Comparison of ENCODE assay signal across 13 cellular contexts in genomic region chr22:32106930-32107329, GRCh38. TPM values are rescaled to one million over a fixed set of nuclear protein-coding genes. Genes with fewer than 3 reads are reported as not detected.
DNase-seq lines count a peak whose midpoint lies in the region; ATAC-seq and TF ChIP-seq lines count a peak whose summit lies in the region.
"Had no signal": no experiment of that assay in that cellular context is flagged by ENCODE, and none has a peak within 500 bp of the region (broad histone marks: within the 10 kb centered on the region; RNA-seq: fewer than 3 reads in every experiment).

No MANE protein-coding gene starts in this region.

- no peak for TF ChIP-seq POLR2A in erythroblast (IDR thresholded peaks at IDR 0.05; ENCODE audit: low read length)

- intact Hi-C loops in activated CD8-positive, alpha-beta T cell treated with anti-CD3 and anti-CD28 coated beads for 36 hours (cut with micrococcal nuclease) = loop anchor here (10.0 kb wide), 1 partner anchor 158 kb away; no protein-coding TSS in a partner anchor

- no peaks in the 10 kb centered on the region for H3K4me1 Mint-ChIP-seq in activated CD8-positive, alpha-beta T cell treated with anti-CD3 and anti-CD28 coated beads for 36 hours (ENCODE audit: low read depth)

- no peaks in the 10 kb centered on the region for H3K9me3 Mint-ChIP-seq in activated CD8-positive, alpha-beta T cell treated with anti-CD3 and anti-CD28 coated beads for 36 hours
- H3K9me3 Mint-ChIP-seq: activated T-helper 2 cell treated with anti-CD3 and anti-CD28 coated beads, Interferon-gamma antibody, Interleukin-2, Interleukin-4, amounts not matched to agents 10 μg/mL and 5 μg/mL and 100 μg/mL, durations not matched to agents 14 hours and 24 hours and 36 hours had no signal

- peaks cover 19% of the 10 kb centered on the region for H3K27me3 Mint-ChIP-seq in activated CD8-positive, alpha-beta T cell treated with anti-CD3 and anti-CD28 coated beads for 36 hours

- CTCF ChIA-PET in activated CD8-positive, alpha-beta T cell treated with anti-CD3 and anti-CD28 coated beads for 36 hours (lab: Charles Lee) = interaction anchor here (1.4 kb wide), 1 partner anchor 367 kb away, joined by 4 read pairs; no protein-coding TSS in a partner anchor

- H3K36me3 Mint-ChIP-seq in activated CD8-positive, alpha-beta T cell treated with anti-CD3 and anti-CD28 coated beads for 36 hours (ENCODE audit: low read depth) = no peaks in the 10 kb centered on the region

- H3K4me3 ChIP-seq in Jurkat, Clone E6-1 (ENCODE audit: low read length) = no peak overlapping the region
- H3K4me3 ChIP-seq: HAP-1, psoas muscle had no signal

- H3K4me3 Mint-ChIP-seq in activated CD8-positive, alpha-beta T cell treated with anti-CD3 and anti-CD28 coated beads for 36 hours = no peak overlapping the region

- TF ChIP-seq CTCF in activated CD8-positive, alpha-beta T cell treated with anti-CD3 and anti-CD28 coated beads for 36 hours (IDR thresholded peaks at IDR 0.05) = no peak

- ATAC-seq in activated CD8-positive, alpha-beta T cell treated with anti-CD3 and anti-CD28 coated beads for 36 hours = no peak
- ATAC-seq in HG03378 (IDR thresholded peaks at IDR 0.05; ENCODE audit: unreplicated experiment) = no peak
- ATAC-seq: left cardiac atrium, psoas muscle had no signal

- DNase-seq in EH (ENCODE audit: low read depth) (peak; percentile 32), islet precursor cell (peak; percentile 67), NCI-H187 treated with DMSO at 0.1 percent for 48 hours (lab: John Stamatoyannopoulos, UW) (no peak), erythroblast (lab: John Stamatoyannopoulos, UW) (no peak), midbrain (lab: John Stamatoyannopoulos, UW) (no peak)
- peak; percentile 16 for DNase-seq in Jurkat, Clone E6-1 (ENCODE audit: low read depth, low spot score)
- DNase-seq in activated CD8-positive, alpha-beta T cell treated with anti-CD3 and anti-CD28 coated beads for 36 hours = peak; percentile 28
- DNase-seq: left cardiac atrium, psoas muscle, T-helper 1 cell had no signal

- POLR2A ChIA-PET in activated CD8-positive, alpha-beta T cell treated with anti-CD3 and anti-CD28 coated beads for 36 hours (lab: Charles Lee) = interaction anchor here (0.7 kb wide), 1 partner anchor 368 kb away, joined by 3 read pairs; no protein-coding TSS in a partner anchor

- no peak overlapping the region for H3K27ac Mint-ChIP-seq in activated CD8-positive, alpha-beta T cell treated with anti-CD3 and anti-CD28 coated beads for 36 hours
- H3K27ac Mint-ChIP-seq: activated T-helper 2 cell treated with anti-CD3 and anti-CD28 coated beads, Interferon-gamma antibody, Interleukin-2, Interleukin-4, amounts not matched to agents 10 μg/mL and 5 μg/mL and 100 μg/mL, durations not matched to agents 14 hours and 24 hours and 36 hours had no signal

RNA-seq across cellular contexts. Expression of gene C22orf42, which starts 52.2 kb away (rescaled TPM):
- polyA plus RNA-seq in Jurkat, Clone E6-1 (2012; ENCODE audit: insufficient read depth, insufficient read length) = not detected
- not detected for total RNA-seq in activated CD8-positive, alpha-beta T cell treated with anti-CD3 and anti-CD28 coated beads for 36 hours
- total RNA-seq: activated T-helper 2 cell treated with anti-CD3 and anti-CD28 coated beads, Interferon-gamma antibody, Interleukin-2, Interleukin-4, amounts not matched to agents 10 μg/mL and 5 μg/mL and 100 μg/mL, durations not matched to agents 14 hours and 24 hours and 36 hours; left cardiac atrium; psoas muscle had no signal
- polyA plus RNA-seq: psoas muscle had no signal

Comparison
In these comparisons a context has a peak if more than half of its experiments do, and no peak if none do; other contexts are left out.
1. DNase-seq: peak in EH (single experiment), Jurkat, Clone E6-1 (single experiment), activated CD8-positive, alpha-beta T cell treated with anti-CD3 and anti-CD28 coated beads for 36 hours (single experiment) and islet precursor cell (single experiment); none in NCI-H187 treated with DMSO at 0.1 percent for 48 hours (single experiment), erythroblast (0 of 2) and midbrain (single experiment).